8 cellular contexts compared by ENCODE assay signal in the genomic region with DNA sequence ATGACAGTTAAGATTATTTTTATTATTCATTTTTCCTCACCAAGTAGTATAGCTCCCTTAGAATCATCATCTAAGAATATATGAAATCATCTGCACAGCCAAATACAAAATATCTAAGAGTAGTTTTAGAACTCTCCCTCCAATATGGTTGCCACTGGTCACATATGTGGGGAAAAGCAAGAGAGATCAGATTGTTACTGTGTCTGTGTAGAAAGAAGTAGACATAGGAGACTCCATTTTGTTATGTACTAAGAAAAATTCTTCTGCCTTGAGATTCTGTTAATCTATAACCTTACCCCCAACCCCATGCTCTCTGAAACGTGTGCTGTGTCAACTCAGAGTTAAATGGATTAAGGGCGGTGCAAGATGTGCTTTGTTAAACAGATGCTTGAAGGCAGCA. TPM values are rescaled to one million over a fixed set of nuclear protein-coding genes. Genes with fewer than 3 reads are reported as not detected.
DNase-seq lines count a peak whose midpoint lies in the region; TF ChIP-seq lines count a peak whose summit lies in the region.
"Not testable (repeated sequence)": the region's sequence is repeated elsewhere in the genome, so short reads cannot be mapped to it uniquely, and the experiment has no call there.

No MANE protein-coding gene starts in this region.

- H3K9me3 Mint-ChIP-seq in endodermal cell; progenitor cell of endocrine pancreas (ENCODE audit: low read depth): not testable (repeated sequence)

- not testable (repeated sequence) for H3K36me3 Mint-ChIP-seq in endodermal cell (ENCODE audit: low read depth); progenitor cell of endocrine pancreas (ENCODE audit: insufficient read depth)

- H3K4me1 ChIP-seq in ES-I3 (ENCODE audit: insufficient read depth, low read length) (peaks cover 31% of the 10 kb centered on the region), HUES48 (ENCODE audit: control insufficient read depth, insufficient read depth, low read length) (peaks cover 42% of the 10 kb centered on the region), iPS-20b (ENCODE audit: insufficient read depth, low read length) (peaks cover 16% of the 10 kb centered on the region)
- H3K4me1 ChIP-seq in endodermal cell (ENCODE audit: control insufficient read depth, insufficient read depth, low read length): not testable (repeated sequence)

- H3K4me1 Mint-ChIP-seq in endodermal cell (peaks cover 31% of the 10 kb centered on the region), progenitor cell of endocrine pancreas (ENCODE audit: low read depth) (peaks cover 19% of the 10 kb centered on the region)

- peak; percentile 64 for DNase-seq in NCI-H82 (lab: John Stamatoyannopoulos, UW)
- not testable (repeated sequence) for DNase-seq in WERI-Rb-1; endodermal cell; progenitor cell of endocrine pancreas (ENCODE audit: low spot score, unreplicated experiment)

- H3K27ac ChIP-seq in 22Rv1 (peak overlapping the region; percentile 83), HUES48 (ENCODE audit: low read depth, low read length) (peak overlapping the region; percentile 72), WERI-Rb-1 (peak overlapping the region; percentile 24), iPS-20b (ENCODE audit: low read length) (peak overlapping the region; percentile 16)
- H3K27ac ChIP-seq in endodermal cell (ENCODE audit: low read depth, low read length): not testable (repeated sequence)

- no CpG with 5 or more reads among the region's 2 CpGs for WGBS in endodermal cell (ENCODE audit: insufficient coverage in 1 of 2, insufficient read length in 1 of 2), 2 experiments

- not testable (repeated sequence) for H3K36me3 ChIP-seq in ES-I3 (ENCODE audit: insufficient read depth, low read length); HUES48 (ENCODE audit: control insufficient read depth, insufficient read depth, low read length); WERI-Rb-1; endodermal cell (ENCODE audit: control insufficient read depth, insufficient read depth, low read length); iPS-20b (ENCODE audit: insufficient read depth, low read depth, low read length)

- H3K4me3 ChIP-seq in HUES48 (ENCODE audit: low read depth, low read length) (peak overlapping the region; percentile 28; the same call in 1 of the 2 replicates), iPS-20b (ENCODE audit: low read length) (peak overlapping the region; percentile 12)
- not testable (repeated sequence) for H3K4me3 ChIP-seq in WERI-Rb-1 (ENCODE audit: low read depth, low read length); endodermal cell (ENCODE audit: low read length)

- H3K27ac Mint-ChIP-seq in endodermal cell: peak overlapping the region; percentile 81
- H3K27ac Mint-ChIP-seq in progenitor cell of endocrine pancreas: peak overlapping the region; percentile 53

- H3K27me3 Mint-ChIP-seq in endodermal cell (ENCODE audit: insufficient read depth); progenitor cell of endocrine pancreas: not testable (repeated sequence)

- not testable (repeated sequence) for H3K9me3 ChIP-seq in ES-I3 (ENCODE audit: control insufficient read depth, insufficient read depth, low read length); HUES48 (ENCODE audit: control insufficient read depth, insufficient read depth, low read length); WERI-Rb-1 (ENCODE audit: severe bottlenecking); endodermal cell (ENCODE audit: control insufficient read depth, low read length); iPS-20b (ENCODE audit: insufficient read depth, low read depth, low read length)

- H3K4me3 Mint-ChIP-seq in endodermal cell; progenitor cell of endocrine pancreas (ENCODE audit: low read depth): not testable (repeated sequence)

- TF ChIP-seq CTCF in 22Rv1 (IDR thresholded peaks at IDR 0.05); WERI-Rb-1 (IDR thresholded peaks at IDR 0.05; ENCODE audit: low read depth, low read length); endodermal cell (conservative IDR thresholded peaks at IDR 0.05); progenitor cell of endocrine pancreas (IDR thresholded peaks at IDR 0.05; ENCODE audit: unreplicated experiment): not testable (repeated sequence)

- H3K9ac ChIP-seq in ES-I3 (ENCODE audit: low read depth, low read length) (peak overlapping the region; percentile 31; the same call in 1 of the 2 replicates), HUES48 (ENCODE audit: low read depth, low read length) (peak overlapping the region; percentile 31), iPS-20b (ENCODE audit: low read depth, low read length) (peak overlapping the region; percentile 63)
- H3K9ac ChIP-seq in endodermal cell (ENCODE audit: extremely low read depth, low read length, poor library complexity, severe bottlenecking): not testable (repeated sequence)

- not testable (repeated sequence) for H3K27me3 ChIP-seq in HUES48 (ENCODE audit: control insufficient read depth, insufficient read depth, low read length); WERI-Rb-1 (ENCODE audit: insufficient read depth, low read depth, severe bottlenecking); endodermal cell (ENCODE audit: control insufficient read depth, insufficient read depth, low read length, poor library complexity, severe bottlenecking); iPS-20b (ENCODE audit: insufficient read depth, low read length)

RNA-seq across cellular contexts. Expression of a gene that starts 31.7 kb away (rescaled TPM):
- 10 to 100 TPM; 35.1 to 36.7 TPM for total RNA-seq in endodermal cell
- polyA plus RNA-seq in endodermal cell (2013, experiment 1 of 2): 30.8 TPM
- 30.4 TPM for polyA plus RNA-seq in endodermal cell (2013, experiment 2 of 2)
- 38.0 and 38.2 TPM in 2 replicates for total RNA-seq in progenitor cell of endocrine pancreas
